8 cellular contexts compared by ENCODE assay signal in the genomic region with DNA sequence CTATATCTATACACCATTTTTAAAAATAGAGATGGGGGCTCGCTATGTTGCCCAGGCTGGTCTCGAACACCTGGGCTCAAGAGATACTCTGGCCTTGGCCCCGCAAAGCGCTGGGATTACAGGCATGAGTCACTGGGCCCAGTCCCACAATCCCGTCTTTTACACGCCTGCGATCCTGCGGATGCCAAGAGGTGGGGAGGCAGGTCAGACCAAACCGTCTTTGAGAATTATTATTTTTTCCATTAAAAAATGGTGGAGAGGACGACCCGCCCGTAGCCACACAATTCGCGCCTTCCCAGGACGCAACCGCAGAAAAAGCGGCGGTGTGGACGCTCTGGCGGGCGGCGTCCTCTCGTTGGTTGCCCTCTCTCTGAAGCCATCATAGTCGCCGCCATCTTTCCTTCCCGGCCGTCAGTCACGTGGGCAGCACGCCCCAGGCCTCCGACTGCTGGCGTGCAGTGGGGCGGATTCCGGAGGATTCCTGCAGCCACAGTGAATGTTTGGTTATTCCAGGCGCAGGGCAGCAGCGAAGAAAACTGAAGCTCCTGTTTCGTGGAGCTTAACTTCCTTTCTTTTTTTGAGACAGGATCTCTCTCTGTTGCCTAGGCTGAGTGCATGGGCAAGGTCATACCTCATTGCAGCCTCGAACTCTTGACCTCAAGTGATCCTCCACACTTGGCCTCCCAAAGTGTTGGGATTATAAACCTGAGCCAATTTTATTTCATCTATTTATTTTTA. TPM values are rescaled to one million over a fixed set of nuclear protein-coding genes. Genes with fewer than 3 reads are reported as not detected.
DNase-seq lines count a peak whose midpoint lies in the region; ATAC-seq lines count a peak whose summit lies in the region.

No MANE protein-coding gene starts in this region.

- DNase-seq in ELR (ENCODE audit: low read depth) (peak; percentile 90), NCI-H69 (lab: John Stamatoyannopoulos, UW) (peak; percentile 98), mesenchymal stem cell (peak; percentile 94)
- DNase-seq in activated CD8-positive, alpha-beta memory T cell treated with anti-CD3 and anti-CD28 coated beads, Interleukin-2, amount 10 ng/mL, durations not matched to agents 7 days and 5 days: peak; percentile 81
- DNase-seq in effector memory CD8-positive, alpha-beta T cell: peak; percentile 54 to 60 (median 57)
- peak; percentile 61 to 71 (median 64) for DNase-seq in stimulated activated CD4-positive, alpha-beta T cell treated with anti-CD3 and anti-CD28 coated beads, TNF-alpha, amount 100 ng/mL, for 4 hours (ENCODE audit: low read depth in 3 of 3)

- H2BK120ac ChIP-seq in mesenchymal stem cell (ENCODE audit: low read depth, low read length): peak overlapping the region; percentile 1

- H3K4me1 ChIP-seq in mesenchymal stem cell (ENCODE audit: control insufficient read depth, insufficient read depth, low read depth, low read length): peaks cover 14% of the 10 kb centered on the region

- H3K36me3 ChIP-seq in mesenchymal stem cell (ENCODE audit: control insufficient read depth in 1 of 2, insufficient read depth in 2 of 2, low read depth in 1 of 2, low read length in 2 of 2): no peaks in the 10 kb centered on the region

- H3K4me2 ChIP-seq in mesenchymal stem cell (ENCODE audit: low read length, poor library complexity, severe bottlenecking): peak overlapping the region; percentile 16

- peak overlapping the region; percentile 76 to 77 for H3K4ac ChIP-seq in mesenchymal stem cell (ENCODE audit: low read depth in 1 of 2, low read length in 2 of 2)

- H3K18ac ChIP-seq in mesenchymal stem cell (ENCODE audit: low read depth in 1 of 2, low read length in 2 of 2): peak overlapping the region; percentile 14 to 46

- peaks cover 22% of the 10 kb centered on the region for H3K4me1 Mint-ChIP-seq in activated CD8-positive, alpha-beta memory T cell treated with anti-CD3 and anti-CD28 coated beads, Interleukin-2, amount 10 ng/mL, durations not matched to agents 7 days and 5 days
- H3K4me1 Mint-ChIP-seq in effector memory CD8-positive, alpha-beta T cell (ENCODE audit: low read depth in 2 of 2): peaks cover 9 to 12% of the 10 kb centered on the region in 2 donors

- ATAC-seq in HG02678 (IDR thresholded peaks at IDR 0.05; ENCODE audit: unreplicated experiment) (peak; percentile 84), HG03520 (IDR thresholded peaks at IDR 0.05; ENCODE audit: unreplicated experiment) (no peak)
- peak; percentile 94 for ATAC-seq in activated CD8-positive, alpha-beta memory T cell treated with anti-CD3 and anti-CD28 coated beads, Interleukin-2, amount 10 ng/mL, durations not matched to agents 7 days and 5 days
- peak; percentile 99 for ATAC-seq in effector memory CD8-positive, alpha-beta T cell (replicated peaks)

- H2AK5ac ChIP-seq in mesenchymal stem cell (ENCODE audit: low read length, severe bottlenecking): peak overlapping the region; percentile 5

- H3K23ac ChIP-seq in mesenchymal stem cell (ENCODE audit: low read length in 2 of 2): no peak overlapping the region

- H3K14ac ChIP-seq in mesenchymal stem cell (ENCODE audit: low read length in 2 of 2): no peak overlapping the region

- H2BK5ac ChIP-seq in mesenchymal stem cell (ENCODE audit: low read depth, low read length, poor library complexity, severe bottlenecking): no peak overlapping the region

- 1% methylated on average over 36 of the region's 37 CpGs for WGBS in mesenchymal stem cell

- H3K4me3 Mint-ChIP-seq in activated CD8-positive, alpha-beta memory T cell treated with anti-CD3 and anti-CD28 coated beads, Interleukin-2, amount 10 ng/mL, durations not matched to agents 7 days and 5 days: peak overlapping the region; percentile 59
- peak overlapping the region; percentile 78 to 84 for H3K4me3 Mint-ChIP-seq in effector memory CD8-positive, alpha-beta T cell

- H3K79me1 ChIP-seq in mesenchymal stem cell (replicated peaks; ENCODE audit: low read length, poor library complexity, severe bottlenecking): no peaks in the 10 kb centered on the region

- H4K8ac ChIP-seq in mesenchymal stem cell (ENCODE audit: low read length): peak overlapping the region; percentile 95

- H3K27me3 Mint-ChIP-seq in activated CD8-positive, alpha-beta memory T cell treated with anti-CD3 and anti-CD28 coated beads, Interleukin-2, amount 10 ng/mL, durations not matched to agents 7 days and 5 days: no peaks in the 10 kb centered on the region
- no peaks in the 10 kb centered on the region for H3K27me3 Mint-ChIP-seq in effector memory CD8-positive, alpha-beta T cell

- no peaks in the 10 kb centered on the region for H3K9me3 ChIP-seq in mesenchymal stem cell (ENCODE audit: control insufficient read depth, low read length)

- no peaks in the 10 kb centered on the region for H3K9me3 Mint-ChIP-seq in activated CD8-positive, alpha-beta memory T cell treated with anti-CD3 and anti-CD28 coated beads, Interleukin-2, amount 10 ng/mL, durations not matched to agents 7 days and 5 days (ENCODE audit: low read depth)
- H3K9me3 Mint-ChIP-seq in effector memory CD8-positive, alpha-beta T cell: no peaks in the 10 kb centered on the region

- no peak overlapping the region for H2BK12ac ChIP-seq in mesenchymal stem cell (ENCODE audit: low read length in 2 of 2)

- CTCF ChIA-PET in activated CD8-positive, alpha-beta memory T cell treated with anti-CD3 and anti-CD28 coated beads, Interleukin-2, amount 10 ng/mL, durations not matched to agents 7 days and 5 days (lab: Charles Lee): interaction anchor here (1.1 to 7.0 kb wide), 2 partner anchors 14 to 132 kb away, joined by 3 to 38 read pairs; partner anchors contain the start of genes POP7 and SLC12A9

- no peaks in the 10 kb centered on the region for H3K36me3 Mint-ChIP-seq in activated CD8-positive, alpha-beta memory T cell treated with anti-CD3 and anti-CD28 coated beads, Interleukin-2, amount 10 ng/mL, durations not matched to agents 7 days and 5 days
- peaks cover 7% of the 10 kb centered on the region for H3K36me3 Mint-ChIP-seq in effector memory CD8-positive, alpha-beta T cell (ENCODE audit: insufficient read depth)

- peak overlapping the region; percentile 63 for H3K27ac Mint-ChIP-seq in activated CD8-positive, alpha-beta memory T cell treated with anti-CD3 and anti-CD28 coated beads, Interleukin-2, amount 10 ng/mL, durations not matched to agents 7 days and 5 days
- H3K27ac Mint-ChIP-seq in effector memory CD8-positive, alpha-beta T cell: peak overlapping the region; percentile 44 to 81

- H3K27me3 ChIP-seq in mesenchymal stem cell (ENCODE audit: control insufficient read depth in 1 of 2, insufficient read depth in 1 of 2, low read length in 2 of 2): no peaks in the 10 kb centered on the region

- H4K91ac ChIP-seq in mesenchymal stem cell (ENCODE audit: low read length): peak overlapping the region; percentile 70

- peak overlapping the region; percentile 0 for H2AFZ ChIP-seq in mesenchymal stem cell (ENCODE audit: low read depth, low read length)

- H3K27ac ChIP-seq in mesenchymal stem cell (ENCODE audit: low read length, poor library complexity, severe bottlenecking): peak overlapping the region; percentile 56

- peak overlapping the region in 1 of 2 experiments; percentile 77 for H3K4me3 ChIP-seq in mesenchymal stem cell (ENCODE audit: insufficient read depth in 1 of 2, low read depth in 1 of 2, low read length in 2 of 2)

- H3K9ac ChIP-seq in mesenchymal stem cell (ENCODE audit: low read length): peak overlapping the region; percentile 83

- no peak overlapping the region for H2BK15ac ChIP-seq in mesenchymal stem cell (ENCODE audit: low read depth, poor library complexity, severe bottlenecking)

RNA-seq across cellular contexts. Expression of gene EPHB4, which starts 9.9 kb away (rescaled TPM):
- 1 to 10 TPM; 1.3 to 2.0 TPM for total RNA-seq in activated CD8-positive, alpha-beta memory T cell treated with anti-CD3 and anti-CD28 coated beads, Interleukin-2, amount 10 ng/mL, durations not matched to agents 7 days and 5 days
- polyA plus RNA-seq in mesenchymal stem cell (2013, experiment 1 of 2): 34.3 TPM
- polyA plus RNA-seq in mesenchymal stem cell (2013, experiment 2 of 2): 34.3 TPM

RNA-seq across cellular contexts. Expression of gene SLC12A9, which starts 15.2 kb away (rescaled TPM):
- 10 to 100 TPM; 28.6 to 30.1 TPM for total RNA-seq in activated CD8-positive, alpha-beta memory T cell treated with anti-CD3 and anti-CD28 coated beads, Interleukin-2, amount 10 ng/mL, durations not matched to agents 7 days and 5 days
- 17.9 TPM for polyA plus RNA-seq in mesenchymal stem cell (2013, experiment 1 of 2)
- polyA plus RNA-seq in mesenchymal stem cell (2013, experiment 2 of 2): 18.1 TPM

RNA-seq across cellular contexts. Expression of gene TRIP6, which starts 29.9 kb away (rescaled TPM):
- 10 to 100 TPM; 38.2 to 39.3 TPM for total RNA-seq in activated CD8-positive, alpha-beta memory T cell treated with anti-CD3 and anti-CD28 coated beads, Interleukin-2, amount 10 ng/mL, durations not matched to agents 7 days and 5 days
- polyA plus RNA-seq in mesenchymal stem cell (2013, experiment 1 of 2): 61.5 TPM
- 61.7 TPM for polyA plus RNA-seq in mesenchymal stem cell (2013, experiment 2 of 2)

RNA-seq across cellular contexts. Expression of gene SRRT, which starts 37.6 kb away (rescaled TPM):
- total RNA-seq in activated CD8-positive, alpha-beta memory T cell treated with anti-CD3 and anti-CD28 coated beads, Interleukin-2, amount 10 ng/mL, durations not matched to agents 7 days and 5 days: 100 to 1,000 TPM; 290 to 312 TPM
- polyA plus RNA-seq in mesenchymal stem cell (2013, experiment 1 of 2): 66.1 TPM
- polyA plus RNA-seq in mesenchymal stem cell (2013, experiment 2 of 2): 61.3 TPM

RNA-seq across cellular contexts. Expression of gene UFSP1, which starts 52.2 kb away (rescaled TPM):
- total RNA-seq in activated CD8-positive, alpha-beta memory T cell treated with anti-CD3 and anti-CD28 coated beads, Interleukin-2, amount 10 ng/mL, durations not matched to agents 7 days and 5 days: 1 to 10 TPM; 2.3 to 2.7 TPM
- 1.4 TPM for polyA plus RNA-seq in mesenchymal stem cell (2013, experiment 1 of 2)
- polyA plus RNA-seq in mesenchymal stem cell (2013, experiment 2 of 2): 1.4 TPM
